Comparison of ENCODE assay signal across 9 cellular contexts in the genomic region with DNA sequence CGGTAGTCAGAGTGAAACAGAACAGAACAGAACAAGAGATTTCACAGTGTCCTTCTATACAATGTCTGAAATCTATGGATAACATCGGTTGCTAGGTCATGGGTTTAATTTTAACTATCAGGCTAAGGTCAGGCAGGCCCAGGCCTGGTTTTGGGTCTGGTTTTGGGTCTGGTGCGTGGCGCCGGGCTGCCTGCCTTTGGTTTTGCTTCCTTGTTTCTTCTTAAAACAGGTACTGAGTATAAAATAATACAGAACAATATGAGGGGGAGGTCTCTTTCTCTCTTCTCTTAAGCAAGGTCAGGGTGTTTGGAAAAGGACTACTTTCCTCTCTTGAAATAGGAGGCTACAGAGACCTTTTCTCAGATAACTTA. TPM values are rescaled to one million over a fixed set of nuclear protein-coding genes. Genes with fewer than 3 reads are reported as not detected.
DNase-seq lines count a peak whose midpoint lies in the region; ATAC-seq and TF ChIP-seq lines count a peak whose summit lies in the region.
"Had no signal": no experiment of that assay in that cellular context is flagged by ENCODE, and none has a peak within 500 bp of the region (broad histone marks: within the 10 kb centered on the region; RNA-seq: fewer than 3 reads in every experiment).

No MANE protein-coding gene starts in this region.

- 67 to 75% methylated on average over 5 of the region's 5 CpGs for WGBS in thyroid gland, 2 donors

- H3K4me3 Mint-ChIP-seq in activated CD4-positive, alpha-beta T cell treated with anti-CD3 and anti-CD28 coated beads, Interleukin-2, amount 10 ng/mL, durations not matched to agents 7 days and 5 days, result peak overlapping the region; percentile 91

- H3K27me3 Mint-ChIP-seq in activated CD4-positive, alpha-beta T cell treated with anti-CD3 and anti-CD28 coated beads, Interleukin-2, amount 10 ng/mL, durations not matched to agents 7 days and 5 days, result peaks cover 5% of the 10 kb centered on the region

- peaks cover 62% of the 10 kb centered on the region for H3K4me1 Mint-ChIP-seq in activated CD4-positive, alpha-beta T cell treated with anti-CD3 and anti-CD28 coated beads, Interleukin-2, amount 10 ng/mL, durations not matched to agents 7 days and 5 days

- no peak for TF ChIP-seq CTCF in left lung (IDR thresholded peaks at IDR 0.05)
- no peak for TF ChIP-seq CTCF in thyroid gland (IDR thresholded peaks at IDR 0.05)

- H3K27ac Mint-ChIP-seq in activated CD4-positive, alpha-beta T cell treated with anti-CD3 and anti-CD28 coated beads, Interleukin-2, amount 10 ng/mL, durations not matched to agents 7 days and 5 days, result peak overlapping the region; percentile 93
- peak overlapping the region; percentile 92 to 99 for H3K27ac Mint-ChIP-seq in activated naive CD4-positive, alpha-beta T cell treated with anti-CD3 and anti-CD28 coated beads, Interleukin-2, amount 50 U/mL, for 72 hours

- H3K27me3 ChIP-seq in left lung (no peaks in the 10 kb centered on the region), thyroid gland (no peaks in the 10 kb centered on the region)

- H3K36me3 ChIP-seq in left lung (peaks cover 0 to 18% of the 10 kb centered on the region in 2 donors), thyroid gland (peaks cover 11 to 13% of the 10 kb centered on the region in 2 donors)

- H3K4me1 ChIP-seq in left lung, result peaks cover 19 to 61% of the 10 kb centered on the region in 2 donors
- H3K4me1 ChIP-seq in thyroid gland, result peaks cover 20 to 37% of the 10 kb centered on the region in 2 donors

- H3K36me3 Mint-ChIP-seq in activated CD4-positive, alpha-beta T cell treated with anti-CD3 and anti-CD28 coated beads, Interleukin-2, amount 10 ng/mL, durations not matched to agents 7 days and 5 days (ENCODE audit: low read depth), result peaks cover 38% of the 10 kb centered on the region
- H3K36me3 Mint-ChIP-seq in activated naive CD4-positive, alpha-beta T cell treated with anti-CD3 and anti-CD28 coated beads, Interleukin-2, amount 50 U/mL, for 72 hours, result peaks cover 14 to 53% of the 10 kb centered on the region in 2 donors

- H3K4me3 ChIP-seq in left lung (peak overlapping the region; percentile 93 to 99), thyroid gland (replicated peaks in 1 of 3) (peak overlapping the region in 1 of 3 donors; percentile 98)

- POLR2A ChIA-PET in activated CD4-positive, alpha-beta T cell treated with anti-CD3 and anti-CD28 coated beads, Interleukin-2, amount 10 ng/mL, durations not matched to agents 7 days and 5 days (lab: Charles Lee), result interaction anchor here (1.0 kb wide), 1 partner anchor 16 kb away, joined by 7 read pairs; the partner anchor contains the start of gene ISG20

- peak; percentile 11 to 15 for ATAC-seq in activated naive CD4-positive, alpha-beta T cell treated with anti-CD3 and anti-CD28 coated beads, Interleukin-2, amount 50 U/mL, for 72 hours
- no peak for ATAC-seq in left lung
- ATAC-seq in GM21717 (IDR thresholded peaks at IDR 0.05; ENCODE audit: unreplicated experiment), result no peak

- H3K27ac ChIP-seq in left lung (peak overlapping the region; percentile 11 to 57), thyroid gland (peak overlapping the region; percentile 11 to 82 (median 16))

- no peak for DNase-seq in activated CD4-positive, alpha-beta T cell treated with anti-CD3 and anti-CD28 coated beads, Interleukin-2, amount 10 ng/mL, durations not matched to agents 7 days and 5 days
- DNase-seq in activated CD4-positive, alpha-beta T cell treated with anti-CD3 and anti-CD28 coated beads for 4 hours, result no peak
- DNase-seq in activated naive CD4-positive, alpha-beta T cell treated with anti-CD3 and anti-CD28 coated beads, Interleukin-2, amount 50 U/mL, for 72 hours (ENCODE audit: low spot score in 2 of 2), result no peak
- DNase-seq in left lung (no peak), thyroid gland (no peak), DMS114 treated with DMSO at 0.1 percent for 48 hours (lab: John Stamatoyannopoulos, UW; ENCODE audit: unreplicated experiment) (no peak), germinal center (ENCODE audit: low spot score) (no peak)
- DNase-seq: COR-L47 had no signal

- intact Hi-C loops in left lung (cut with DNase I) (no loop called here), thyroid gland (cut with DNase I) (loop anchor here (10.0 kb wide), 2 partner anchors 212 to 272 kb away; partner anchors contain the start of gene HAPLN3)

- TF ChIP-seq POLR2A in thyroid gland (IDR thresholded peaks at IDR 0.05), result no peak

- no peaks in the 10 kb centered on the region for H3K9me3 ChIP-seq in left lung
- no peaks in the 10 kb centered on the region for H3K9me3 ChIP-seq in thyroid gland

- CTCF ChIA-PET in activated CD4-positive, alpha-beta T cell treated with anti-CD3 and anti-CD28 coated beads, Interleukin-2, amount 10 ng/mL, durations not matched to agents 7 days and 5 days (lab: Charles Lee), result interaction anchor here (1.2 kb wide), 1 partner anchor 16 kb away, joined by 4 read pairs; the partner anchor contains the start of gene ISG20

- no peaks in the 10 kb centered on the region for H3K9me3 Mint-ChIP-seq in activated CD4-positive, alpha-beta T cell treated with anti-CD3 and anti-CD28 coated beads, Interleukin-2, amount 10 ng/mL, durations not matched to agents 7 days and 5 days
- H3K9me3 Mint-ChIP-seq in activated naive CD4-positive, alpha-beta T cell treated with anti-CD3 and anti-CD28 coated beads, Interleukin-2, amount 50 U/mL, for 72 hours, result no peaks in the 10 kb centered on the region

RNA-seq across cellular contexts. Expression of gene AEN, which starts 1.4 kb away (rescaled TPM):
- 10 to 100 TPM; 45.7 to 52.5 TPM for total RNA-seq in activated CD4-positive, alpha-beta T cell treated with anti-CD3 and anti-CD28 coated beads, Interleukin-2, amount 10 ng/mL, durations not matched to agents 7 days and 5 days
- total RNA-seq in activated naive CD4-positive, alpha-beta T cell treated with anti-CD3 and anti-CD28 coated beads, Interleukin-2, amount 50 U/mL, for 72 hours, result 100 to 1,000 TPM in 1 of 2 donors, 10 to 100 TPM in 1; 24.2 to 122 TPM
- 10 to 100 TPM; 18.8 to 20.7 TPM for total RNA-seq in left lung
- total RNA-seq in thyroid gland, result 10 to 100 TPM; 21.6 to 32.8 (median 27.3) TPM

RNA-seq across cellular contexts. Expression of gene ISG20, which starts 16.2 kb away (rescaled TPM):
- total RNA-seq in activated CD4-positive, alpha-beta T cell treated with anti-CD3 and anti-CD28 coated beads, Interleukin-2, amount 10 ng/mL, durations not matched to agents 7 days and 5 days, result 100 to 1,000 TPM; 206 to 236 TPM
- 100 to 1,000 TPM in 1 of 2 donors, 10 to 100 TPM in 1; 53.9 to 118 TPM for total RNA-seq in activated naive CD4-positive, alpha-beta T cell treated with anti-CD3 and anti-CD28 coated beads, Interleukin-2, amount 50 U/mL, for 72 hours
- total RNA-seq in left lung, result 10 to 100 TPM; 15.8 to 23.6 TPM
- total RNA-seq in thyroid gland, result 10 to 100 TPM; 14.3 to 47.8 (median 35.1) TPM

Comparison
In these comparisons a context has a peak if more than half of its experiments do, and no peak if none do; other contexts are left out.
1. ATAC-seq: peak in activated naive CD4-positive, alpha-beta T cell treated with anti-CD3 and anti-CD28 coated beads, Interleukin-2, amount 50 U/mL, for 72 hours (2 of 2); none in left lung (single experiment) and GM21717 (single experiment).